ENCODE assay signal across 8 cellular contexts in the genomic region with DNA sequence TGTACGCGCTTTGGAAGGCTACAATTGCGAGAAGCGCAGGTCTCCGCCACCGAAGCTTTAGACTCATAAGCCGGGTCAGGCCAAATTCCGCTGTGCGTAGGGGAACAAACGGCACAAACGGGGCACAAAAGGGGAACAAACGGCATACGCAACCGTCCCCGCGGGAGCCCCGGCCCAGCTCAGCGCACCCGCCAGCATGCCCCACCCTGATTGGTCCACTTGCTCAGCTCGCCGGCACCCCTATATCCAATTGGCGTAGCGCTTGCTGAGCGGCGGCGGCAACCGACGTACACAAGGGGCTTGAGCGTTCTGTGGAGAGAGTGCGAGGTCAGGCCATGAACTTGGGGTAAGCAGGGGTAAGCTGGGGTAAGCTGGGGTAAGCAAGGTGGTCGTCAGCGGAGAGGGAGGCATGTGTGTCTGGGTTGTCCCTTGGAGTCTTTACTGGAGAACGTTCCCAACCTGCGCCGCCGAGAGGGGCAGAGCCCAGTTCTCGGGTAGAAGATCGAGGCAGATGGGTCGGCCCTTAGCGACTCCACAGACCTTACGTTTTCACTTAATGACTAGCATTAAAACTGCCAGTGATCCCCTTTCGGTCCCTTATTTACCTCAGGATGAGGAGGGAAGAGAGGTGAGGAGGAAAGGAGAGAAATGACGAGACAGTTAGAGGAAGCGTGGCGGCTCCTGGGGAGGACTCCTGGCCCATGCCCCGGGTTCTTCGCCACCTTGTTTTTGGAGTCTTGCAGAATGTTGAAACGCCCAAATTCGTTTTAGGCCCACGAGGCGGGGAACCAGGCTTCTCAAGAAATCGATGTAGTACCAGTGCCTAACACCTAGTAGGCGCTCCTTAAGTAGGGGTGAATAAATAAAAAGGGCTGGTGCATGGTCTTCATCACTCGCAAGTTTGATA. TPM values are rescaled to one million over a fixed set of nuclear protein-coding genes. Genes with fewer than 3 reads are reported as not detected.
DNase-seq lines count a peak whose midpoint lies in the region; ATAC-seq and TF ChIP-seq lines count a peak whose summit lies in the region.

A gene (plus strand): TSS at position 268 of the 907 bp plus-strand sequence. CDS start 68 bp downstream, at position 336.

- H3K9me3 ChIP-seq in SK-N-SH (no peaks in the 10 kb centered on the region), testis (no peaks in the 10 kb centered on the region)

- H3F3A ChIP-seq in SK-N-SH (replicated peaks; ENCODE audit: insufficient read depth): peaks cover 8% of the 10 kb centered on the region

- peak; percentile 52 for TF ChIP-seq POLR2A in testis (IDR thresholded peaks at IDR 0.05)

- H3K27ac ChIP-seq in SK-N-SH (ENCODE audit: low read depth in 2 of 2, low read length in 1 of 2) (peak within 1 kb of the TSS; percentile 56 to 83), testis (peak within 1 kb of the TSS; percentile 84 to 88)

- DNase-seq in NCI-H1048 (lab: John Stamatoyannopoulos, UW): peak; percentile 87
- DNase-seq in SK-N-SH: peak; percentile 96
- DNase-seq in glomerular visceral epithelial cell (ENCODE audit: extremely low spot score): peak; percentile 91
- peak; percentile 85 for DNase-seq in omental fat pad (ENCODE audit: low spot score)
- peak; percentile 97 for DNase-seq in testis

- H3K27ac Mint-ChIP-seq in activated naive CD4-positive, alpha-beta T cell treated with anti-CD3 and anti-CD28 coated beads, Interleukin-2, amount 50 U/mL, for 24 hours: peak within 1 kb of the TSS; percentile 97

- POLR2A ChIA-PET in SK-N-SH (lab: Yijun Ruan, JAX): interaction anchor here (0.7 to 0.9 kb wide), 6 partner anchors 15 to 539 kb away, joined by 3 read pairs; no protein-coding TSS in a partner anchor

- H3K4me1 ChIP-seq in SK-N-SH (ENCODE audit: control insufficient read depth in 1 of 2, insufficient read depth in 2 of 2, low read depth in 1 of 2, low read length in 1 of 2) (peaks cover 5 to 8% of the 10 kb centered on the region in 2 experiments; a peak in 2 of 4 replicates), testis (no peaks in the 10 kb centered on the region)

- H3K27me3 ChIP-seq in SK-N-SH (ENCODE audit: insufficient read depth): no peaks in the 10 kb centered on the region
- H3K27me3 ChIP-seq in testis: no peaks in the 10 kb centered on the region

- no peaks in the 10 kb centered on the region for H3K9me3 Mint-ChIP-seq in activated naive CD4-positive, alpha-beta T cell treated with anti-CD3 and anti-CD28 coated beads, Interleukin-2, amount 50 U/mL, for 24 hours

- TF ChIP-seq EP300 in SK-N-SH (IDR thresholded peaks at IDR 0.05; ENCODE audit: borderline replicate concordance in 1 of 2, low read depth in 1 of 2, low read length in 1 of 2): no peak

- peak; percentile 55 for TF ChIP-seq CTCF in GM12801 (IDR thresholded peaks at IDR 0.05; ENCODE audit: extremely low read depth, insufficient read length)
- peak; percentile 70 for TF ChIP-seq CTCF in SK-N-SH (IDR thresholded peaks at IDR 0.05)
- TF ChIP-seq CTCF in omental fat pad (IDR thresholded peaks at IDR 0.05): peak in 1 of 3 donors; percentile 41
- TF ChIP-seq CTCF in testis (IDR thresholded peaks at IDR 0.05): peak; percentile 32 to 61 (median 61)

- H3K4me3 ChIP-seq in SK-N-SH (ENCODE audit: low read depth in 2 of 2, low read length in 1 of 2): peak within 1 kb of the TSS; percentile 80 to 88
- H3K4me3 ChIP-seq in testis: peak within 1 kb of the TSS; percentile 79 to 88

- intact Hi-C loops in testis (cut with DNase I; ENCODE audit: low total_unique reads): no loop called here

- H3K4me1 Mint-ChIP-seq in activated naive CD4-positive, alpha-beta T cell treated with anti-CD3 and anti-CD28 coated beads, Interleukin-2, amount 50 U/mL, for 24 hours: peaks cover 39% of the 10 kb centered on the region

- ATAC-seq in HG02588 (IDR thresholded peaks at IDR 0.05; ENCODE audit: unreplicated experiment) (peak; percentile 99), omental fat pad (ENCODE audit: low FRiP score) (peak; percentile 100)

- TF ChIP-seq RAD21 in SK-N-SH (IDR thresholded peaks at IDR 0.05; ENCODE audit: low read length): no peak

- peak within 1 kb of the TSS; percentile 86 for H3K9ac ChIP-seq in SK-N-SH

- H3K36me3 ChIP-seq in SK-N-SH (replicated peaks in 1 of 2; ENCODE audit: control insufficient read depth in 1 of 2, insufficient read depth in 2 of 2, low read length in 1 of 2) (peaks cover 23 to 25% of the 10 kb centered on the region in 2 experiments), testis (ENCODE audit: low read depth, missing control alignments) (no peaks in the 10 kb centered on the region)

- H3K9me2 ChIP-seq in SK-N-SH: no peaks in the 10 kb centered on the region

- H3K79me2 ChIP-seq in SK-N-SH (ENCODE audit: insufficient read depth): peaks cover 35% of the 10 kb centered on the region

- peak within 1 kb of the TSS; percentile 93 for H3K4me3 Mint-ChIP-seq in activated naive CD4-positive, alpha-beta T cell treated with anti-CD3 and anti-CD28 coated beads, Interleukin-2, amount 50 U/mL, for 24 hours

- CTCF ChIA-PET in SK-N-SH (lab: Yijun Ruan, JAX): interaction anchor here (0.6 to 1.3 kb wide), 5 partner anchors 9 to 146 kb away, joined by 3 to 4 read pairs (median 3); no protein-coding TSS in a partner anchor

- peak within 1 kb of the TSS; percentile 94 for H2AFZ ChIP-seq in SK-N-SH (ENCODE audit: low read depth)

- H4K20me1 ChIP-seq in SK-N-SH (ENCODE audit: insufficient read depth): no peaks in the 10 kb centered on the region

- WGBS in SK-N-SH (ENCODE audit: low lambda C conversion rate): under 1% methylated on average over 44 of the region's 54 CpGs
- WGBS in testis, 2 donors: 1% methylated on average over 21 to 53 of the region's 54 CpGs

- peaks cover 14% of the 10 kb centered on the region for H3K36me3 Mint-ChIP-seq in activated naive CD4-positive, alpha-beta T cell treated with anti-CD3 and anti-CD28 coated beads, Interleukin-2, amount 50 U/mL, for 24 hours

- H3K4me2 ChIP-seq in SK-N-SH: peak within 1 kb of the TSS; percentile 83

- no peaks in the 10 kb centered on the region for H3K27me3 Mint-ChIP-seq in activated naive CD4-positive, alpha-beta T cell treated with anti-CD3 and anti-CD28 coated beads, Interleukin-2, amount 50 U/mL, for 24 hours

TF ChIP-seq in SK-N-SH, 30 proteins besides CTCF, POLR2A, EP300 and RAD21 (continues in another document):
- TF ChIP-seq, protein P1, sequence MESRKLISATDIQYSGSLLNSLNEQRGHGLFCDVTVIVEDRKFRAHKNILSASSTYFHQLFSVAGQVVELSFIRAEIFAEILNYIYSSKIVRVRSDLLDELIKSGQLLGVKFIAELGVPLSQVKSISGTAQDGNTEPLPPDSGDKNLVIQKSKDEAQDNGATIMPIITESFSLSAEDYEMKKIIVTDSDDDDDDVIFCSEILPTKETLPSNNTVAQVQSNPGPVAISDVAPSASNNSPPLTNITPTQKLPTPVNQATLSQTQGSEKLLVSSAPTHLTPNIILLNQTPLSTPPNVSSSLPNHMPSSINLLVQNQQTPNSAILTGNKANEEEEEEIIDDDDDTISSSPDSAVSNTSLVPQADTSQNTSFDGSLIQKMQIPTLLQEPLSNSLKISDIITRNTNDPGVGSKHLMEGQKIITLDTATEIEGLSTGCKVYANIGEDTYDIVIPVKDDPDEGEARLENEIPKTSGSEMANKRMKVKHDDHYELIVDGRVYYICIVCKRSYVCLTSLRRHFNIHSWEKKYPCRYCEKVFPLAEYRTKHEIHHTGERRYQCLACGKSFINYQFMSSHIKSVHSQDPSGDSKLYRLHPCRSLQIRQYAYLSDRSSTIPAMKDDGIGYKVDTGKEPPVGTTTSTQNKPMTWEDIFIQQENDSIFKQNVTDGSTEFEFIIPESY (IDR thresholded peaks at IDR 0.05; ENCODE audit: borderline replicate concordance, low read depth): no peak
- TF ChIP-seq RXRA (IDR thresholded peaks at IDR 0.05; ENCODE audit: borderline replicate concordance, low read depth) (no peak), NRF1 (IDR thresholded peaks at IDR 0.05; ENCODE audit: low read depth, low read length) (no peak), CHD2 (IDR thresholded peaks at IDR 0.05; ENCODE audit: low read length, partially characterized antibody) (peak; percentile 70), RCOR1 (IDR thresholded peaks at IDR 0.05; ENCODE audit: low read length) (peak; percentile 12; the same call in 1 of the 2 replicates), SMC3 (IDR thresholded peaks at IDR 0.05; ENCODE audit: low read depth, low read length) (no peak), FOSL2 (IDR thresholded peaks at IDR 0.05; ENCODE audit: borderline replicate concordance, low read depth) (no peak), GATA2 (CRISPR knock-in tag; IDR thresholded peaks at IDR 0.05) (no peak)
- TF ChIP-seq, protein P2, sequence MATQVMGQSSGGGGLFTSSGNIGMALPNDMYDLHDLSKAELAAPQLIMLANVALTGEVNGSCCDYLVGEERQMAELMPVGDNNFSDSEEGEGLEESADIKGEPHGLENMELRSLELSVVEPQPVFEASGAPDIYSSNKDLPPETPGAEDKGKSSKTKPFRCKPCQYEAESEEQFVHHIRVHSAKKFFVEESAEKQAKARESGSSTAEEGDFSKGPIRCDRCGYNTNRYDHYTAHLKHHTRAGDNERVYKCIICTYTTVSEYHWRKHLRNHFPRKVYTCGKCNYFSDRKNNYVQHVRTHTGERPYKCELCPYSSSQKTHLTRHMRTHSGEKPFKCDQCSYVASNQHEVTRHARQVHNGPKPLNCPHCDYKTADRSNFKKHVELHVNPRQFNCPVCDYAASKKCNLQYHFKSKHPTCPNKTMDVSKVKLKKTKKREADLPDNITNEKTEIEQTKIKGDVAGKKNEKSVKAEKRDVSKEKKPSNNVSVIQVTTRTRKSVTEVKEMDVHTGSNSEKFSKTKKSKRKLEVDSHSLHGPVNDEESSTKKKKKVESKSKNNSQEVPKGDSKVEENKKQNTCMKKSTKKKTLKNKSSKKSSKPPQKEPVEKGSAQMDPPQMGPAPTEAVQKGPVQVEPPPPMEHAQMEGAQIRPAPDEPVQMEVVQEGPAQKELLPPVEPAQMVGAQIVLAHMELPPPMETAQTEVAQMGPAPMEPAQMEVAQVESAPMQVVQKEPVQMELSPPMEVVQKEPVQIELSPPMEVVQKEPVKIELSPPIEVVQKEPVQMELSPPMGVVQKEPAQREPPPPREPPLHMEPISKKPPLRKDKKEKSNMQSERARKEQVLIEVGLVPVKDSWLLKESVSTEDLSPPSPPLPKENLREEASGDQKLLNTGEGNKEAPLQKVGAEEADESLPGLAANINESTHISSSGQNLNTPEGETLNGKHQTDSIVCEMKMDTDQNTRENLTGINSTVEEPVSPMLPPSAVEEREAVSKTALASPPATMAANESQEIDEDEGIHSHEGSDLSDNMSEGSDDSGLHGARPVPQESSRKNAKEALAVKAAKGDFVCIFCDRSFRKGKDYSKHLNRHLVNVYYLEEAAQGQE (IDR thresholded peaks at IDR 0.05; ENCODE audit: low read depth, low read length): no peak

RNA-seq across cellular contexts. Expression of the gene that starts here (rescaled TPM):
- 4.6 and 6.9 TPM in 2 replicates for polyA plus RNA-seq in SK-N-SH (2012; rRNA removed)
- polyA plus RNA-seq in SK-N-SH (2012; cell fraction: cytosol; rRNA removed): 3.0 and 3.8 TPM in 2 replicates
- polyA plus RNA-seq in SK-N-SH (2012; cell fraction: nucleus; rRNA removed): 13.5 and 24.7 TPM in 2 replicates
- 10 to 100 TPM; 20.0 to 39.1 (median 27.2) TPM for total RNA-seq in omental fat pad
- 10 to 100 TPM; 37.3 to 69.0 TPM for total RNA-seq in testis
- 16.6 TPM for polyA plus RNA-seq in testis (ENCODE audit: insufficient read depth, low read depth, low replicate concordance)

Comparison
In these comparisons a context has a peak if more than half of its experiments do, and no peak if none do; other contexts are left out.
1. Peak in every context shown above with its lines: DNase-seq, ATAC-seq, H3K4me3 ChIP-seq and H3K27ac ChIP-seq.